Comparison of ENCODE assay signal across 12 cellular contexts in genomic region chr6:133502451-133503259, GRCh38.
DNase-seq lines count a peak whose midpoint lies in the region; TF ChIP-seq lines count a peak whose summit lies in the region.
"Had no signal": no experiment of that assay in that cellular context is flagged by ENCODE, and none has a peak within 500 bp of the region (broad histone marks: within the 10 kb centered on the region; RNA-seq: fewer than 3 reads in every experiment).

No MANE protein-coding gene starts in this region.

- no peaks in the 10 kb centered on the region for H3K9me3 Mint-ChIP-seq in osteocyte (ENCODE audit: unreplicated experiment)
- H3K9me3 Mint-ChIP-seq: activated naive CD8-positive, alpha-beta T cell treated with anti-CD3 and anti-CD28 coated beads, Interleukin-2, amount 10 ng/mL, durations not matched to agents 7 days and 5 days; CD8-positive, alpha-beta T cell had no signal

- H3K36me3 Mint-ChIP-seq in osteocyte (ENCODE audit: unreplicated experiment), result no peaks in the 10 kb centered on the region
- H3K36me3 Mint-ChIP-seq: activated naive CD8-positive, alpha-beta T cell treated with anti-CD3 and anti-CD28 coated beads, Interleukin-2, amount 10 ng/mL, durations not matched to agents 7 days and 5 days; CD8-positive, alpha-beta T cell had no signal

- peak overlapping the region; percentile 90 for H3K27ac Mint-ChIP-seq in osteocyte (ENCODE audit: unreplicated experiment)
- H3K27ac Mint-ChIP-seq: activated naive CD8-positive, alpha-beta T cell treated with anti-CD3 and anti-CD28 coated beads, Interleukin-2, amount 10 ng/mL, durations not matched to agents 7 days and 5 days; CD8-positive, alpha-beta T cell had no signal

- peak; percentile 74 for DNase-seq in AG08395 (ENCODE audit: low spot score)
- peak; percentile 87 for DNase-seq in NCI-H446 treated with DMSO at 0.1 percent for 48 hours (lab: John Stamatoyannopoulos, UW)
- DNase-seq in fibroblast of the aortic adventitia (ENCODE audit: low read depth), result peak; percentile 99
- no peak for DNase-seq in osteocyte (ENCODE audit: extremely low spot score, unreplicated experiment)
- no peak for DNase-seq in amygdala (lab: John Stamatoyannopoulos, UW)
- DNase-seq in stimulated activated naive CD4-positive, alpha-beta T cell (lab: John Stamatoyannopoulos, UW), result no peak
- no peak for DNase-seq in midbrain (lab: John Stamatoyannopoulos, UW)
- DNase-seq in NOMO-1 treated with DMSO at 0.1 percent for 48 hours (lab: John Stamatoyannopoulos, UW; ENCODE audit: unreplicated experiment), result no peak
- DNase-seq: activated naive CD8-positive, alpha-beta T cell treated with anti-CD3 and anti-CD28 coated beads, Interleukin-2, amount 10 ng/mL, durations not matched to agents 7 days and 5 days; CD8-positive, alpha-beta T cell; hypothalamus had no signal

- no peak overlapping the region for H3K4me3 ChIP-seq in fibroblast of the aortic adventitia (ENCODE audit: low read depth, low read length)
- H3K4me3 ChIP-seq: prostate gland had no signal

- no peak overlapping the region for H3K4me3 Mint-ChIP-seq in osteocyte (ENCODE audit: unreplicated experiment)
- H3K4me3 Mint-ChIP-seq: activated naive CD8-positive, alpha-beta T cell treated with anti-CD3 and anti-CD28 coated beads, Interleukin-2, amount 10 ng/mL, durations not matched to agents 7 days and 5 days; CD8-positive, alpha-beta T cell had no signal

- peaks cover 8% of the 10 kb centered on the region for H3K27me3 Mint-ChIP-seq in osteocyte (ENCODE audit: unreplicated experiment)
- H3K27me3 Mint-ChIP-seq: activated naive CD8-positive, alpha-beta T cell treated with anti-CD3 and anti-CD28 coated beads, Interleukin-2, amount 10 ng/mL, durations not matched to agents 7 days and 5 days had no signal

- TF ChIP-seq CTCF in fibroblast of the aortic adventitia (IDR thresholded peaks at IDR 0.05; ENCODE audit: insufficient read depth, low read length), result no peak
- no peak for TF ChIP-seq CTCF in osteocyte (IDR thresholded peaks at IDR 0.05)

- peaks cover 54% of the 10 kb centered on the region for H3K4me1 Mint-ChIP-seq in osteocyte (ENCODE audit: unreplicated experiment)
- H3K4me1 Mint-ChIP-seq: activated naive CD8-positive, alpha-beta T cell treated with anti-CD3 and anti-CD28 coated beads, Interleukin-2, amount 10 ng/mL, durations not matched to agents 7 days and 5 days had no signal

Comparison
In these comparisons a context has a peak if more than half of its experiments do, and no peak if none do; other contexts are left out.
1. DNase-seq: peak in AG08395 (single experiment), NCI-H446 treated with DMSO at 0.1 percent for 48 hours (single experiment) and fibroblast of the aortic adventitia (single experiment); none in osteocyte (single experiment), amygdala (0 of 56), stimulated activated naive CD4-positive, alpha-beta T cell (0 of 6), midbrain (single experiment) and NOMO-1 treated with DMSO at 0.1 percent for 48 hours (single experiment).